1 cellular context compared by ENCODE assay signal in the genomic region with DNA sequence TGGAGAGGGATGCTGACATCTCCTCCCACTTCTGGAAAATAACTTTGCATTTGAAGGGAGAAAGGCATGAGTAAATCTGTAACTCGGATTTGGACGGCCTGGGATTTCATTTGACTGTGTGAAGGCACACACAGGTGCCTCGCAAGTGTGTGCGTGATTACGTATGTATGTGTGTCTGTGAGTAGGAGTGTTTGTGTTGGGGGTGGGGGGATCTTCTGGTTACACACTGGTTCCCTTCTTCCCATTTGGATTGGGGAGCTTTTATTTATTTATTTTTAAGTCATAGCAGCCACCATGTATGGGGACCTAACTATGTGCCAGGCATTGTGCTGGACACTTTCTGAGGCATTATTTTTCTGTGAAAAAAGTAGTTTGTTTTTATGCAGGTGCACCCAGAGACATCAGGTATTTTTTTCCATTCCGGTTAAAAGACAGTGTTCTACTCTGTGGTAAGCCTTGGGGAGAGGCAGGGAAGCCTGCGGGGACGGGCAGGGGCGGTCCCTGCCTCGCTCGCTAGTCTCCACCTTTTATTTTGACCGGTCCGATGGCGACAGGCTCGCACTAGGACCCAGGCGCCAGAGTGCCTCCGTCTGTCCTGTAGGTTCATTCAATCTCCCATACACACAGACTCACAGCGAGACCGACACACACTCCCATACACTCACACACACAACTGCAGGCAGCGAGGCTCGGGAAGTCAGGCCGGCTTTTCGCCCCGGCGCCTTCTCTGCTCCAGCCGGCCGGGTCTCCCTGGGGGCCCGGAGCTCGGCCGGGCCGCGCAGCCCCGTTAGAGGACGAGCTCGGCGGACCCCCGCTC.
TF ChIP-seq lines count a peak whose summit lies in the region.

A gene (plus strand): TSS at position 618 of the 817 bp plus-strand sequence. CDS start 204 bp downstream, outside the sequence.

TF ChIP-seq in HepG2, 621 proteins besides CTCF, POLR2A, EP300 and RAD21 (continued from another document and continues in another):
- TF ChIP-seq, protein P1, sequence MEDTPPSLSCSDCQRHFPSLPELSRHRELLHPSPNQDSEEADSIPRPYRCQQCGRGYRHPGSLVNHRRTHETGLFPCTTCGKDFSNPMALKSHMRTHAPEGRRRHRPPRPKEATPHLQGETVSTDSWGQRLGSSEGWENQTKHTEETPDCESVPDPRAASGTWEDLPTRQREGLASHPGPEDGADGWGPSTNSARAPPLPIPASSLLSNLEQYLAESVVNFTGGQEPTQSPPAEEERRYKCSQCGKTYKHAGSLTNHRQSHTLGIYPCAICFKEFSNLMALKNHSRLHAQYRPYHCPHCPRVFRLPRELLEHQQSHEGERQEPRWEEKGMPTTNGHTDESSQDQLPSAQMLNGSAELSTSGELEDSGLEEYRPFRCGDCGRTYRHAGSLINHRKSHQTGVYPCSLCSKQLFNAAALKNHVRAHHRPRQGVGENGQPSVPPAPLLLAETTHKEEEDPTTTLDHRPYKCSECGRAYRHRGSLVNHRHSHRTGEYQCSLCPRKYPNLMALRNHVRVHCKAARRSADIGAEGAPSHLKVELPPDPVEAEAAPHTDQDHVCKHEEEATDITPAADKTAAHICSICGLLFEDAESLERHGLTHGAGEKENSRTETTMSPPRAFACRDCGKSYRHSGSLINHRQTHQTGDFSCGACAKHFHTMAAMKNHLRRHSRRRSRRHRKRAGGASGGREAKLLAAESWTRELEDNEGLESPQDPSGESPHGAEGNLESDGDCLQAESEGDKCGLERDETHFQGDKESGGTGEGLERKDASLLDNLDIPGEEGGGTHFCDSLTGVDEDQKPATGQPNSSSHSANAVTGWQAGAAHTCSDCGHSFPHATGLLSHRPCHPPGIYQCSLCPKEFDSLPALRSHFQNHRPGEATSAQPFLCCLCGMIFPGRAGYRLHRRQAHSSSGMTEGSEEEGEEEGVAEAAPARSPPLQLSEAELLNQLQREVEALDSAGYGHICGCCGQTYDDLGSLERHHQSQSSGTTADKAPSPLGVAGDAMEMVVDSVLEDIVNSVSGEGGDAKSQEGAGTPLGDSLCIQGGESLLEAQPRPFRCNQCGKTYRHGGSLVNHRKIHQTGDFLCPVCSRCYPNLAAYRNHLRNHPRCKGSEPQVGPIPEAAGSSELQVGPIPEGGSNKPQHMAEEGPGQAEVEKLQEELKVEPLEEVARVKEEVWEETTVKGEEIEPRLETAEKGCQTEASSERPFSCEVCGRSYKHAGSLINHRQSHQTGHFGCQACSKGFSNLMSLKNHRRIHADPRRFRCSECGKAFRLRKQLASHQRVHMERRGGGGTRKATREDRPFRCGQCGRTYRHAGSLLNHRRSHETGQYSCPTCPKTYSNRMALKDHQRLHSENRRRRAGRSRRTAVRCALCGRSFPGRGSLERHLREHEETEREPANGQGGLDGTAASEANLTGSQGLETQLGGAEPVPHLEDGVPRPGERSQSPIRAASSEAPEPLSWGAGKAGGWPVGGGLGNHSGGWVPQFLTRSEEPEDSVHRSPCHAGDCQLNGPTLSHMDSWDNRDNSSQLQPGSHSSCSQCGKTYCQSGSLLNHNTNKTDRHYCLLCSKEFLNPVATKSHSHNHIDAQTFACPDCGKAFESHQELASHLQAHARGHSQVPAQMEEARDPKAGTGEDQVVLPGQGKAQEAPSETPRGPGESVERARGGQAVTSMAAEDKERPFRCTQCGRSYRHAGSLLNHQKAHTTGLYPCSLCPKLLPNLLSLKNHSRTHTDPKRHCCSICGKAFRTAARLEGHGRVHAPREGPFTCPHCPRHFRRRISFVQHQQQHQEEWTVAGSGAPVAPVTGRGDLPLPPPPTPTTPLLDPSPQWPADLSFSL (CRISPR knock-in tag; IDR thresholded peaks at IDR 0.05), result peak; percentile 100
- TF ChIP-seq SMC3 (IDR thresholded peaks at IDR 0.05; ENCODE audit: low read length) (0 out of 2 replicates have a peak, but pooled peaks have one; percentile 7), SAFB2 (CRISPR knock-in tag; IDR thresholded peaks at IDR 0.05; ENCODE audit: borderline replicate concordance, low read depth) (no peak), NR2F2 (IDR thresholded peaks at IDR 0.05; ENCODE audit: borderline replicate concordance, low read depth) (no peak), ZNF878 (CRISPR knock-in tag; IDR thresholded peaks at IDR 0.05) (no peak), ZNF788 (CRISPR knock-in tag; IDR thresholded peaks at IDR 0.05; ENCODE audit: borderline replicate concordance) (no peak), NCOA1 (CRISPR knock-in tag; IDR thresholded peaks at IDR 0.05) (no peak), HOXA3 (CRISPR knock-in tag; IDR thresholded peaks at IDR 0.05) (peak; percentile 59), GABPB1 (CRISPR knock-in tag; IDR thresholded peaks at IDR 0.05) (peak; percentile 32; the same call in 1 of the 2 replicates), KAT8 (CRISPR knock-in tag; IDR thresholded peaks at IDR 0.05) (peak; percentile 53; the same call in 1 of the 2 replicates), SRSF1 (optimal IDR thresholded peaks at IDR 0.05; ENCODE audit: low read depth, low read length) (peak; percentile 31), ZNF180 (CRISPR knock-in tag; IDR thresholded peaks at IDR 0.05; ENCODE audit: borderline replicate concordance, low read depth) (no peak), NONO (IDR thresholded peaks at IDR 0.05) (no peak), NONO (CRISPR knock-in tag; conservative IDR thresholded peaks at IDR 0.05) (0 out of 2 replicates have a peak, but pooled peaks have one; percentile 60), PCBP2 (optimal IDR thresholded peaks at IDR 0.05; ENCODE audit: low read depth, low read length, poor library complexity, severe bottlenecking) (no peak), ATRX (CRISPR knock-in tag; IDR thresholded peaks at IDR 0.05; ENCODE audit: borderline replicate concordance) (no peak), MYC (CRISPR knock-in tag; IDR thresholded peaks at IDR 0.05; ENCODE audit: borderline replicate concordance) (peak; percentile 60; the same call in 1 of the 2 replicates), KDM6A (CRISPR knock-in tag; IDR thresholded peaks at IDR 0.05; ENCODE audit: low read depth) (no peak), ZSCAN20 (CRISPR knock-in tag; IDR thresholded peaks at IDR 0.05; ENCODE audit: borderline replicate concordance) (peak; percentile 76; the same call in 1 of the 2 replicates), HDAC2 (CRISPR knock-in tag; IDR thresholded peaks at IDR 0.05) (0 out of 2 replicates have a peak, but pooled peaks have one; percentile 10), ZC3H13 (CRISPR knock-in tag; IDR thresholded peaks at IDR 0.05) (no peak), ZSCAN12 (CRISPR knock-in tag; IDR thresholded peaks at IDR 0.05) (no peak), TRIM24 (CRISPR knock-in tag; IDR thresholded peaks at IDR 0.05) (no peak), IRF2 (CRISPR knock-in tag; IDR thresholded peaks at IDR 0.05) (0 out of 2 replicates have a peak, but pooled peaks have one; percentile 49), NFE2 (CRISPR knock-in tag; IDR thresholded peaks at IDR 0.05) (no peak), KMT2A (CRISPR knock-in tag; IDR thresholded peaks at IDR 0.05) (peak; percentile 69; the same call in 1 of the 2 replicates), HDAC6 (IDR thresholded peaks at IDR 0.05; ENCODE audit: low read depth, low read length) (no peak), IKZF1 (IDR thresholded peaks at IDR 0.05) (no peak)
- TF ChIP-seq, protein P2, sequence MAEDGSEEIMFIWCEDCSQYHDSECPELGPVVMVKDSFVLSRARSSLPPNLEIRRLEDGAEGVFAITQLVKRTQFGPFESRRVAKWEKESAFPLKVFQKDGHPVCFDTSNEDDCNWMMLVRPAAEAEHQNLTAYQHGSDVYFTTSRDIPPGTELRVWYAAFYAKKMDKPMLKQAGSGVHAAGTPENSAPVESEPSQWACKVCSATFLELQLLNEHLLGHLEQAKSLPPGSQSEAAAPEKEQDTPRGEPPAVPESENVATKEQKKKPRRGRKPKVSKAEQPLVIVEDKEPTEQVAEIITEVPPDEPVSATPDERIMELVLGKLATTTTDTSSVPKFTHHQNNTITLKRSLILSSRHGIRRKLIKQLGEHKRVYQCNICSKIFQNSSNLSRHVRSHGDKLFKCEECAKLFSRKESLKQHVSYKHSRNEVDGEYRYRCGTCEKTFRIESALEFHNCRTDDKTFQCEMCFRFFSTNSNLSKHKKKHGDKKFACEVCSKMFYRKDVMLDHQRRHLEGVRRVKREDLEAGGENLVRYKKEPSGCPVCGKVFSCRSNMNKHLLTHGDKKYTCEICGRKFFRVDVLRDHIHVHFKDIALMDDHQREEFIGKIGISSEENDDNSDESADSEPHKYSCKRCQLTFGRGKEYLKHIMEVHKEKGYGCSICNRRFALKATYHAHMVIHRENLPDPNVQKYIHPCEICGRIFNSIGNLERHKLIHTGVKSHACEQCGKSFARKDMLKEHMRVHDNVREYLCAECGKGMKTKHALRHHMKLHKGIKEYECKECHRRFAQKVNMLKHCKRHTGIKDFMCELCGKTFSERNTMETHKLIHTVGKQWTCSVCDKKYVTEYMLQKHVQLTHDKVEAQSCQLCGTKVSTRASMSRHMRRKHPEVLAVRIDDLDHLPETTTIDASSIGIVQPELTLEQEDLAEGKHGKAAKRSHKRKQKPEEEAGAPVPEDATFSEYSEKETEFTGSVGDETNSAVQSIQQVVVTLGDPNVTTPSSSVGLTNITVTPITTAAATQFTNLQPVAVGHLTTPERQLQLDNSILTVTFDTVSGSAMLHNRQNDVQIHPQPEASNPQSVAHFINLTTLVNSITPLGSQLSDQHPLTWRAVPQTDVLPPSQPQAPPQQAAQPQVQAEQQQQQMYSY (CRISPR knock-in tag; IDR thresholded peaks at IDR 0.05), result peak; percentile 45; the same call in 1 of the 2 replicates
- TF ChIP-seq, protein P3, sequence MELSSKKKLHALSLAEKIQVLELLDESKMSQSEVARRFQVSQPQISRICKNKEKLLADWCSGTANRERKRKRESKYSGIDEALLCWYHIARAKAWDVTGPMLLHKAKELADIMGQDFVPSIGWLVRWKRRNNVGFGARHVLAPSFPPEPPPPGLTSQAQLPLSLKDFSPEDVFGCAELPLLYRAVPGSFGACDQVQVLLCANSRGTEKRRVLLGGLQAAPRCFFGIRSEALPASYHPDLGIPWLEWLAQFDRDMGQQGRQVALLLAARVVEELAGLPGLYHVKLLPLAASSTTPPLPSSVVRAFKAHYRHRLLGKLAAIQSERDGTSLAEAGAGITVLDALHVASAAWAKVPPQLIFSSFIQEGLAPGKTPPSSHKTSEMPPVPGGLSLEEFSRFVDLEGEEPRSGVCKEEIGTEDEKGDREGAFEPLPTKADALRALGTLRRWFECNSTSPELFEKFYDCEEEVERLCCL (CRISPR knock-in tag; IDR thresholded peaks at IDR 0.05; ENCODE audit: borderline replicate concordance), result no peak
- TF ChIP-seq, protein P4, sequence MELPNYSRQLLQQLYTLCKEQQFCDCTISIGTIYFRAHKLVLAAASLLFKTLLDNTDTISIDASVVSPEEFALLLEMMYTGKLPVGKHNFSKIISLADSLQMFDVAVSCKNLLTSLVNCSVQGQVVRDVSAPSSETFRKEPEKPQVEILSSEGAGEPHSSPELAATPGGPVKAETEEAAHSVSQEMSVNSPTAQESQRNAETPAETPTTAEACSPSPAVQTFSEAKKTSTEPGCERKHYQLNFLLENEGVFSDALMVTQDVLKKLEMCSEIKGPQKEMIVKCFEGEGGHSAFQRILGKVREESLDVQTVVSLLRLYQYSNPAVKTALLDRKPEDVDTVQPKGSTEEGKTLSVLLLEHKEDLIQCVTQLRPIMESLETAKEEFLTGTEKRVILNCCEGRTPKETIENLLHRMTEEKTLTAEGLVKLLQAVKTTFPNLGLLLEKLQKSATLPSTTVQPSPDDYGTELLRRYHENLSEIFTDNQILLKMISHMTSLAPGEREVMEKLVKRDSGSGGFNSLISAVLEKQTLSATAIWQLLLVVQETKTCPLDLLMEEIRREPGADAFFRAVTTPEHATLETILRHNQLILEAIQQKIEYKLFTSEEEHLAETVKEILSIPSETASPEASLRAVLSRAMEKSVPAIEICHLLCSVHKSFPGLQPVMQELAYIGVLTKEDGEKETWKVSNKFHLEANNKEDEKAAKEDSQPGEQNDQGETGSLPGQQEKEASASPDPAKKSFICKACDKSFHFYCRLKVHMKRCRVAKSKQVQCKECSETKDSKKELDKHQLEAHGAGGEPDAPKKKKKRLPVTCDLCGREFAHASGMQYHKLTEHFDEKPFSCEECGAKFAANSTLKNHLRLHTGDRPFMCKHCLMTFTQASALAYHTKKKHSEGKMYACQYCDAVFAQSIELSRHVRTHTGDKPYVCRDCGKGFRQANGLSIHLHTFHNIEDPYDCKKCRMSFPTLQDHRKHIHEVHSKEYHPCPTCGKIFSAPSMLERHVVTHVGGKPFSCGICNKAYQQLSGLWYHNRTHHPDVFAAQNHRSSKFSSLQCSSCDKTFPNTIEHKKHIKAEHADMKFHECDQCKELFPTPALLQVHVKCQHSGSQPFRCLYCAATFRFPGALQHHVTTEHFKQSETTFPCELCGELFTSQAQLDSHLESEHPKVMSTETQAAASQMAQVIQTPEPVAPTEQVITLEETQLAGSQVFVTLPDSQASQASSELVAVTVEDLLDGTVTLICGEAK (IDR thresholded peaks at IDR 0.05), result no peak
- TF ChIP-seq, protein P4 (CRISPR knock-in tag; IDR thresholded peaks at IDR 0.05), result 0 out of 2 replicates have a peak, but pooled peaks have one; percentile 16
- TF ChIP-seq, protein P5, sequence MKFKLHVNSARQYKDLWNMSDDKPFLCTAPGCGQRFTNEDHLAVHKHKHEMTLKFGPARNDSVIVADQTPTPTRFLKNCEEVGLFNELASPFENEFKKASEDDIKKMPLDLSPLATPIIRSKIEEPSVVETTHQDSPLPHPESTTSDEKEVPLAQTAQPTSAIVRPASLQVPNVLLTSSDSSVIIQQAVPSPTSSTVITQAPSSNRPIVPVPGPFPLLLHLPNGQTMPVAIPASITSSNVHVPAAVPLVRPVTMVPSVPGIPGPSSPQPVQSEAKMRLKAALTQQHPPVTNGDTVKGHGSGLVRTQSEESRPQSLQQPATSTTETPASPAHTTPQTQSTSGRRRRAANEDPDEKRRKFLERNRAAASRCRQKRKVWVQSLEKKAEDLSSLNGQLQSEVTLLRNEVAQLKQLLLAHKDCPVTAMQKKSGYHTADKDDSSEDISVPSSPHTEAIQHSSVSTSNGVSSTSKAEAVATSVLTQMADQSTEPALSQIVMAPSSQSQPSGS (CRISPR knock-in tag; IDR thresholded peaks at IDR 0.05), result no peak
